ENCODE assay signal across 30 cellular contexts in the genomic region with DNA sequence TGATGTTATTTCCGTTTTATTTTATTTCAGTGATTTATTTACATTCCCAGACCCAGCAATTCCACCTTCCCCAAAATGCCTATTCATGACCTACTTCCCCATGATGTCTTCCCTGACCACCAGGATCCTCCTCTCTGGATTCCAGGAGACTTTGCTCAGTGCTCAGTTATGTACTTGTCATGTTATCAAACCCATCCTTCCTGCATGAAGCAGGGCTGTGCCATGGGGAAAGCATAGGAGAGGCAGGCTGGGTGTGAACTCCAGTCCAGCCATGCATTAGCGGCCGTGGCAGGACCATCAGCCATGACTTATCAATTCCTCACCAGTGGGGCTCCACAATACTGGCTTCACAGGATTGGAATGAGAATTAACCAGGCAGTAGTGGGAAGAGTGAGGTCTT.
"Had no signal": no experiment of that assay in that cellular context is flagged by ENCODE, and none has a peak within 500 bp of the region (broad histone marks: within the 10 kb centered on the region; RNA-seq: fewer than 3 reads in every experiment).

No MANE protein-coding gene starts in this region.

- H3K27me3 ChIP-seq: cardiac muscle cell had no signal

- DNase-seq: activated CD4-positive, alpha-beta memory T cell treated with anti-CD3 and anti-CD28 coated beads, Interleukin-2, amount 10 ng/mL, durations not matched to agents 7 days and 5 days; activated CD4-positive, alpha-beta T cell treated with anti-CD3 and anti-CD28 coated beads, Interleukin-2, amount 10 ng/mL, durations not matched to agents 7 days and 5 days; activated CD4-positive, CD25-positive, alpha-beta regulatory T cell; activated gamma-delta T cell; activated naive CD4-positive, alpha-beta T cell treated with anti-CD3 and anti-CD28 coated beads for 36 hours; activated T-cell treated with anti-CD3 and anti-CD28 coated beads for 4 hours; activated T-cell treated with anti-CD3 and anti-CD28 coated beads, Interleukin-2, amount 50 U/mL, for 48 hours; brain microvascular endothelial cell; MG63; MV-4-11; NCI-H1092 treated with DMSO at 0.1 percent for 48 hours; NCI-H1417 treated with DMSO at 0.1 percent for 48 hours; NCI-H1694; NCI-H2029; NCI-H2107; NCI-H345; NCI-H510A; NCI-H526 treated with DMSO at 0.1 percent for 48 hours; NK-92 treated with Interleukin-12 subunit alpha and Interleukin-12 subunit beta, amount 100 ng/mL, for 24 hours; OCI-M1; RPMI8226; T-cell; T-helper 2 cell; T1000 had no signal

- H3K4me3 ChIP-seq: cardiac muscle cell, MG63, SK-N-MC had no signal

- ATAC-seq: activated T-helper 17 cell treated with anti-CD3 and anti-CD28 coated beads, Interleukin-2, amount 50 U/mL, for 72 hours; Panc1; Right ventricle myocardium inferior; T-cell had no signal

- H3K27ac ChIP-seq: brain microvascular endothelial cell, cardiac muscle cell, SK-N-MC, VCaP had no signal

- H3K36me3 ChIP-seq: brain microvascular endothelial cell, cardiac muscle cell, MG63 had no signal

- H3K9me3 ChIP-seq: MG63 had no signal
